ENCODE assay signal across 8 cellular contexts in genomic region chr1:182084487-182085316, GRCh38. TPM values are rescaled to one million over a fixed set of nuclear protein-coding genes. Genes with fewer than 3 reads are reported as not detected.
A peak's percentile ranks its signal among the peaks of the same experiment; 100 is the strongest.
DNase-seq lines count a peak whose midpoint lies in the region; ATAC-seq and TF ChIP-seq lines count a peak whose summit lies in the region.

No MANE protein-coding gene starts in this region.

- no peak overlapping the region for H3K4me3 Mint-ChIP-seq in chondrocyte (ENCODE audit: unreplicated experiment)

- no peaks in the 10 kb centered on the region for H3K27me3 ChIP-seq in layer of hippocampus (ENCODE audit: control insufficient read depth, insufficient read depth, low read length)

- peak; percentile 75 for TF ChIP-seq CTCF in GM13976 (IDR thresholded peaks at IDR 0.05; ENCODE audit: borderline replicate concordance, control extremely low read depth, extremely low read depth, insufficient read depth, missing control alignments)
- TF ChIP-seq CTCF in chondrocyte (IDR thresholded peaks at IDR 0.05), result peak; percentile 86

- peak overlapping the region; percentile 56 for H3K27ac ChIP-seq in layer of hippocampus (ENCODE audit: low read depth, low read length)

- in situ Hi-C loops in GM13976 (cut with MboI; ENCODE audit: low sequenced_read_pairs, unreplicated experiment), result loop anchor here (10.0 to 25.0 kb wide), 3 partner anchors 310 to 700 kb away; partner anchors contain the start of genes GLUL, NPL and RNASEL

- H3K36me3 Mint-ChIP-seq in chondrocyte (ENCODE audit: low read depth), result no peaks in the 10 kb centered on the region

- DNase-seq in GM13976 (ENCODE audit: low spot score), result peak; percentile 86
- peak; percentile 50 for DNase-seq in NCI-H226
- peak; percentile 67 for DNase-seq in activated CD4-positive, alpha-beta T cell treated with anti-CD3 and anti-CD28 coated beads for 1 hour
- no peak for DNase-seq in chondrocyte (ENCODE audit: low spot score)
- peak; percentile 80 to 82 for DNase-seq in stimulated activated CD4-positive, alpha-beta T cell treated with anti-CD3 and anti-CD28 coated beads, Interleukin-2, amount 100 ng/mL, for 48 hours

- H3K27ac Mint-ChIP-seq in chondrocyte (ENCODE audit: unreplicated experiment), result peak overlapping the region; percentile 29

- no peaks in the 10 kb centered on the region for H3K9me3 Mint-ChIP-seq in chondrocyte (ENCODE audit: low read depth)

- H3K4me1 Mint-ChIP-seq in chondrocyte (ENCODE audit: low read depth), result peaks cover 7% of the 10 kb centered on the region

- peak; percentile 68 for ATAC-seq in HG03108 (IDR thresholded peaks at IDR 0.05; ENCODE audit: unreplicated experiment)
- no peak for ATAC-seq in GM18870 (IDR thresholded peaks at IDR 0.05; ENCODE audit: unreplicated experiment)

- no peaks in the 10 kb centered on the region for H3K27me3 Mint-ChIP-seq in chondrocyte (ENCODE audit: low read depth)

RNA-seq across cellular contexts. Expression of gene ZNF648, which starts 23.2 kb away (rescaled TPM):
- total RNA-seq in chondrocyte, result not detected in 3 replicates
